8 cellular contexts compared by ENCODE assay signal in genomic region chr22:23183107-23183698, GRCh38. TPM values are rescaled to one million over a fixed set of nuclear protein-coding genes. Genes with fewer than 3 reads are reported as not detected.
DNase-seq lines count a peak whose midpoint lies in the region; ATAC-seq, FAIRE-seq and TF ChIP-seq lines count a peak whose summit lies in the region.

No MANE protein-coding gene starts in this region.

- POLR2A ChIA-PET in HepG2 (lab: Yijun Ruan, JAX): no interaction called here

- WGBS in HepG2 (ENCODE audit: low lambda C conversion rate): 9% methylated on average over 11 of the region's 11 CpGs

- H3K4me2 ChIP-seq in OCI-LY1 (ENCODE audit: low read length) (peak overlapping the region; percentile 94), HepG2 (ENCODE audit: low read depth, low read length) (peak overlapping the region; percentile 95)

- no peak overlapping the region for H2AFZ ChIP-seq in OCI-LY1 (ENCODE audit: low read length)
- no peak overlapping the region for H2AFZ ChIP-seq in HepG2 (ENCODE audit: low read length)

- H3K4me3 ChIP-seq in cardiac muscle cell: peak overlapping the region; percentile 76
- peak overlapping the region; percentile 91 for H3K4me3 ChIP-seq in OCI-LY1 (ENCODE audit: low read depth, low read length, poor library complexity, severe bottlenecking)
- H3K4me3 ChIP-seq in colonic mucosa: peak overlapping the region; percentile 64
- H3K4me3 ChIP-seq in HepG2 (replicated peaks in 1 of 3; ENCODE audit: insufficient read depth in 1 of 3, low read depth in 2 of 3, low read length in 3 of 3): peak overlapping the region; percentile 52 to 88 (median 83)

- H3K4me1 ChIP-seq in cardiac muscle cell (ENCODE audit: low read depth): peaks cover 21% of the 10 kb centered on the region
- peaks cover 69% of the 10 kb centered on the region for H3K4me1 ChIP-seq in OCI-LY1 (ENCODE audit: insufficient read depth, low read length, severe bottlenecking)
- H3K4me1 ChIP-seq in colonic mucosa: peaks cover 23% of the 10 kb centered on the region
- H3K4me1 ChIP-seq in HepG2 (ENCODE audit: insufficient read depth, low read length): peaks cover 70% of the 10 kb centered on the region

- TF ChIP-seq CTCF in cardiac muscle cell (IDR thresholded peaks at IDR 0.05; ENCODE audit: low read depth, low read length): no peak
- TF ChIP-seq CTCF in OCI-LY1 (IDR thresholded peaks at IDR 0.05; ENCODE audit: low read length): no peak
- TF ChIP-seq CTCF in colonic mucosa (IDR thresholded peaks at IDR 0.05): no peak
- no peak for TF ChIP-seq CTCF in HepG2 (CRISPR knock-in tag; IDR thresholded peaks at IDR 0.05)

- H4K20me1 ChIP-seq in OCI-LY1 (ENCODE audit: insufficient read depth, low read length) (no peaks in the 10 kb centered on the region), HepG2 (ENCODE audit: insufficient read depth, low read length) (peaks cover 44% of the 10 kb centered on the region)

- H3K36me3 ChIP-seq in cardiac muscle cell: no peaks in the 10 kb centered on the region
- H3K36me3 ChIP-seq in OCI-LY1 (ENCODE audit: insufficient read depth, low read length): peaks cover 66% of the 10 kb centered on the region
- H3K36me3 ChIP-seq in colonic mucosa: no peaks in the 10 kb centered on the region
- H3K36me3 ChIP-seq in HepG2 (replicated peaks in 1 of 2; ENCODE audit: control insufficient read depth in 1 of 2, insufficient read depth in 2 of 2, low read length in 2 of 2): peaks cover 5 to 9% of the 10 kb centered on the region in 2 experiments; a peak in 4 of 5 replicates

- no peaks in the 10 kb centered on the region for H3K9me2 ChIP-seq in OCI-LY1 (ENCODE audit: low read depth, low read length)

- BruUV-seq in HepG2 (replicated peaks; lab: Mats Ljungman, UMichigan): no TSS peak

- H3K27me3 ChIP-seq in cardiac muscle cell: no peaks in the 10 kb centered on the region
- no peaks in the 10 kb centered on the region for H3K27me3 ChIP-seq in OCI-LY1 (ENCODE audit: insufficient read depth, low read length)
- H3K27me3 ChIP-seq in colonic mucosa: no peaks in the 10 kb centered on the region
- H3K27me3 ChIP-seq in HepG2 (ENCODE audit: control insufficient read depth in 1 of 2, insufficient read depth in 2 of 2, low read length in 2 of 2): no peaks in the 10 kb centered on the region; a peak in 1 of 5 replicates

- no peak for TF ChIP-seq RAD21 in HepG2 (CRISPR knock-in tag; IDR thresholded peaks at IDR 0.05)

- DNase-seq in cardiac muscle cell (ENCODE audit: low read depth in 1 of 2, low spot score in 1 of 2): peak; percentile 76 to 86
- no peak for DNase-seq in cardiac septum (ENCODE audit: low spot score)
- DNase-seq in colonic mucosa: peak; percentile 62
- DNase-seq in HepG2 (ENCODE audit: low spot score): peak; percentile 47
- peak; percentile 70 for DNase-seq in superior temporal gyrus (ENCODE audit: extremely low spot score)
- no peak for DNase-seq in putamen (ENCODE audit: low spot score)

- in situ Hi-C loops in HepG2 (cut with HindIII; ENCODE audit: extremely low pct_ligation_motif_present, low pct_unique_long_range_greater_than_20kb): loop anchor here (5.0 kb wide), 1 partner anchor 34 kb away; no protein-coding TSS in a partner anchor

- no peaks in the 10 kb centered on the region for H3K9me3 ChIP-seq in cardiac muscle cell (ENCODE audit: low read depth)
- no peaks in the 10 kb centered on the region for H3K9me3 ChIP-seq in OCI-LY1 (ENCODE audit: low read length)
- H3K9me3 ChIP-seq in colonic mucosa: no peaks in the 10 kb centered on the region
- no peaks in the 10 kb centered on the region for H3K9me3 ChIP-seq in HepG2 (ENCODE audit: low read length)

- no peak for TF ChIP-seq POLR2A in HepG2 (IDR thresholded peaks at IDR 0.05; ENCODE audit: insufficient read depth in 1 of 2, low read depth in 2 of 2, low read length in 2 of 2)

- intact Hi-C loops in cardiac septum (cut with DNase I) (loop anchor here (5.0 kb wide), 1 partner anchor 34 kb away; no protein-coding TSS in a partner anchor), colonic mucosa (cut with DNase I) (no loop called here), HepG2 (cut with micrococcal nuclease; ENCODE audit: unreplicated experiment) (no loop called here)

- H3K27ac ChIP-seq in cardiac muscle cell (peak overlapping the region; percentile 23), OCI-LY1 (ENCODE audit: low read depth, low read length, poor library complexity, severe bottlenecking) (peak overlapping the region; percentile 76), colonic mucosa (no peak overlapping the region), HepG2 (ENCODE audit: extremely low read length, insufficient read depth, low read length) (no peak overlapping the region)

- peak; percentile 37 for ATAC-seq in HepG2
- ATAC-seq in GM19395 (IDR thresholded peaks at IDR 0.05; ENCODE audit: unreplicated experiment): no peak

- no peak for TF ChIP-seq EP300 in HepG2 (IDR thresholded peaks at IDR 0.05; ENCODE audit: low read depth in 2 of 2, low read length in 2 of 2)
- TF ChIP-seq EP300 in HepG2 (CRISPR knock-in tag; IDR thresholded peaks at IDR 0.05; ENCODE audit: borderline replicate concordance): no peak

- H3K9ac ChIP-seq in OCI-LY1 (ENCODE audit: low read length) (peak overlapping the region; percentile 70), colonic mucosa (ENCODE audit: low read depth in 2 of 2, low read length in 2 of 2) (peak overlapping the region in 1 of 2 donors; percentile 42), HepG2 (ENCODE audit: insufficient read depth, low read depth, low read length) (peak overlapping the region; percentile 83; the same call in 1 of the 2 replicates)

- FAIRE-seq in HepG2 (lab: Jason Lieb, UNC): peak; percentile 77

- peaks cover 70% of the 10 kb centered on the region for H3K79me2 ChIP-seq in OCI-LY1 (ENCODE audit: insufficient read depth, low read length)
- H3K79me2 ChIP-seq in HepG2 (ENCODE audit: insufficient read depth, low read length): peaks cover 67% of the 10 kb centered on the region

- no peaks in the 10 kb centered on the region for H3F3A ChIP-seq in OCI-LY1 (ENCODE audit: insufficient read depth, low read length)

- CTCF ChIA-PET in HepG2 (lab: Yijun Ruan, JAX; ENCODE audit: low intra/inter-chr PET ratio, low total read pairs): interaction anchor here (0.6 kb wide), 1 partner anchor 99 kb away, joined by 3 read pairs; no protein-coding TSS in a partner anchor

RNA-seq across cellular contexts. Expression of gene BCR, which starts 2.9 kb away (rescaled TPM):
- total RNA-seq in cardiac muscle cell: 40.9 and 53.1 TPM in 2 replicates
- polyA plus RNA-seq in cardiac muscle cell: 30.1 and 30.9 TPM in 2 replicates
- 24.3 TPM for total RNA-seq in cardiac septum
- 10 to 100 TPM; 39.2 to 57.8 TPM for total RNA-seq in colonic mucosa
- 33.6 and 35.4 TPM in 2 replicates for total RNA-seq in HepG2 (2016; rRNA removed; fragmentation: Illumina TruSeq; extraction: Trizol)
- 10.9 and 12.3 TPM in 2 replicates for total RNA-seq in HepG2 (2016; cell fraction: cytosol; rRNA removed; fragmentation: Illumina TruSeq; extraction: Trizol; ENCODE audit: low read depth)
- total RNA-seq in HepG2 (2016; cell fraction: insoluble cytoplasmic fraction; rRNA removed; fragmentation: Illumina TruSeq; extraction: Trizol): 29.4 and 37.4 TPM in 2 replicates
- total RNA-seq in HepG2 (2016; cell fraction: membrane; rRNA removed; fragmentation: Illumina TruSeq; extraction: Trizol): 17.4 and 22.3 TPM in 2 replicates
- total RNA-seq in HepG2 (2016; cell fraction: nucleus; rRNA removed; fragmentation: Illumina TruSeq; extraction: Trizol): 26.4 and 32.2 TPM in 2 replicates
- polyA plus RNA-seq in HepG2 (2011; rRNA removed): 19.9 and 21.9 TPM in 2 replicates
- polyA plus RNA-seq in HepG2 (2011; cell fraction: cytosol; rRNA removed): 28.9 and 33.8 TPM in 2 replicates
- polyA plus RNA-seq in HepG2 (2011; cell fraction: nucleus; rRNA removed): 66.0 and 71.9 TPM in 2 replicates
- 21.2 and 25.3 TPM in 2 replicates for polyA plus RNA-seq in HepG2 (2012)
- 2.3 and 4.6 TPM in 2 replicates for polyA plus RNA-seq in HepG2 (2016; cell fraction: cytosol; fragmentation: Illumina TruSeq; extraction: Trizol; ENCODE audit: low read depth)
- polyA plus RNA-seq in HepG2 (2016; cell fraction: insoluble cytoplasmic fraction; fragmentation: Illumina TruSeq; extraction: Trizol; ENCODE audit: low read depth): 26.5 and 34.8 TPM in 2 replicates
- polyA plus RNA-seq in HepG2 (2016; cell fraction: membrane; fragmentation: Illumina TruSeq; extraction: Trizol; ENCODE audit: low read depth): 11.6 and 12.9 TPM in 2 replicates
- polyA plus RNA-seq in HepG2 (2016; cell fraction: nucleus; fragmentation: Illumina TruSeq; extraction: Trizol; ENCODE audit: insufficient read depth, low read depth): 45.4 and 51.6 TPM in 2 replicates
- polyA minus RNA-seq in HepG2 (2011; rRNA and poly(A)+ RNA removed; ENCODE audit: low replicate concordance): 67.7 and 82.7 TPM in 2 replicates
- 43.0 and 57.5 TPM in 2 replicates for polyA minus RNA-seq in HepG2 (2011; cell fraction: cytosol; rRNA and poly(A)+ RNA removed)
- 24.6 and 32.1 TPM in 2 replicates for polyA minus RNA-seq in HepG2 (2011; cell fraction: nucleus; rRNA and poly(A)+ RNA removed)

RNA-seq across cellular contexts. Expression of gene RAB36, which starts 37.9 kb away (rescaled TPM):
- total RNA-seq in cardiac muscle cell: 2.9 and 3.7 TPM in 2 replicates
- polyA plus RNA-seq in cardiac muscle cell: 6.7 and 7.1 TPM in 2 replicates
- 0.70 TPM for total RNA-seq in cardiac septum
- 1 to 10 TPM in 1 of 2 donors, under 1 TPM in 1; 0.98 to 2.3 TPM for total RNA-seq in colonic mucosa
- 0.20 and 0.24 TPM in 2 replicates for total RNA-seq in HepG2 (2016; rRNA removed; fragmentation: Illumina TruSeq; extraction: Trizol)
- total RNA-seq in HepG2 (2016; cell fraction: cytosol; rRNA removed; fragmentation: Illumina TruSeq; extraction: Trizol; ENCODE audit: low read depth): 0.10 TPM in 1 of 2 replicates, not detected in the other
- total RNA-seq in HepG2 (2016; cell fraction: insoluble cytoplasmic fraction; rRNA removed; fragmentation: Illumina TruSeq; extraction: Trizol): 0.24 and 0.37 TPM in 2 replicates
- total RNA-seq in HepG2 (2016; cell fraction: membrane; rRNA removed; fragmentation: Illumina TruSeq; extraction: Trizol): 0.12 and 0.17 TPM in 2 replicates
- 0.19 TPM in 2 replicates for total RNA-seq in HepG2 (2016; cell fraction: nucleus; rRNA removed; fragmentation: Illumina TruSeq; extraction: Trizol)
- polyA plus RNA-seq in HepG2 (2011; rRNA removed): 0.86 and 1.0 TPM in 2 replicates
- polyA plus RNA-seq in HepG2 (2011; cell fraction: cytosol; rRNA removed): 0.74 and 0.89 TPM in 2 replicates
- polyA plus RNA-seq in HepG2 (2011; cell fraction: nucleus; rRNA removed): 0.59 and 0.71 TPM in 2 replicates
- polyA plus RNA-seq in HepG2 (2012): 0.49 and 0.95 TPM in 2 replicates
- 0.03 and 0.05 TPM in 2 replicates for polyA plus RNA-seq in HepG2 (2016; cell fraction: cytosol; fragmentation: Illumina TruSeq; extraction: Trizol; ENCODE audit: low read depth)
- 0.22 and 0.23 TPM in 2 replicates for polyA plus RNA-seq in HepG2 (2016; cell fraction: insoluble cytoplasmic fraction; fragmentation: Illumina TruSeq; extraction: Trizol; ENCODE audit: low read depth)
- 0.14 and 0.15 TPM in 2 replicates for polyA plus RNA-seq in HepG2 (2016; cell fraction: membrane; fragmentation: Illumina TruSeq; extraction: Trizol; ENCODE audit: low read depth)
- 0.19 and 0.33 TPM in 2 replicates for polyA plus RNA-seq in HepG2 (2016; cell fraction: nucleus; fragmentation: Illumina TruSeq; extraction: Trizol; ENCODE audit: insufficient read depth, low read depth)
- 0.02 and 2.6 TPM in 2 replicates for polyA minus RNA-seq in HepG2 (2011; rRNA and poly(A)+ RNA removed; ENCODE audit: low replicate concordance)
- polyA minus RNA-seq in HepG2 (2011; cell fraction: cytosol; rRNA and poly(A)+ RNA removed): 0.44 and 0.49 TPM in 2 replicates
- polyA minus RNA-seq in HepG2 (2011; cell fraction: nucleus; rRNA and poly(A)+ RNA removed): 0.37 and 0.64 TPM in 2 replicates

RNA-seq across cellular contexts. Expression of gene RSPH14, which starts 41.4 kb away (rescaled TPM):
- 4.0 and 6.7 TPM in 2 replicates for total RNA-seq in cardiac muscle cell
- polyA plus RNA-seq in cardiac muscle cell: 5.8 and 6.6 TPM in 2 replicates
- total RNA-seq in cardiac septum: not detected
- total RNA-seq in colonic mucosa: under 1 TPM; 0.45 to 0.69 TPM
- 1.1 and 1.3 TPM in 2 replicates for total RNA-seq in HepG2 (2016; rRNA removed; fragmentation: Illumina TruSeq; extraction: Trizol)
- total RNA-seq in HepG2 (2016; cell fraction: cytosol; rRNA removed; fragmentation: Illumina TruSeq; extraction: Trizol; ENCODE audit: low read depth): 0.35 and 0.71 TPM in 2 replicates
- total RNA-seq in HepG2 (2016; cell fraction: insoluble cytoplasmic fraction; rRNA removed; fragmentation: Illumina TruSeq; extraction: Trizol): 0.67 and 1.0 TPM in 2 replicates
- 0.40 and 1.1 TPM in 2 replicates for total RNA-seq in HepG2 (2016; cell fraction: membrane; rRNA removed; fragmentation: Illumina TruSeq; extraction: Trizol)
- total RNA-seq in HepG2 (2016; cell fraction: nucleus; rRNA removed; fragmentation: Illumina TruSeq; extraction: Trizol): 0.94 TPM in 1 of 2 replicates, not detected in the other
- polyA plus RNA-seq in HepG2 (2011; rRNA removed): 0.86 and 1.2 TPM in 2 replicates
- 0.55 and 0.93 TPM in 2 replicates for polyA plus RNA-seq in HepG2 (2011; cell fraction: cytosol; rRNA removed)
- 0.48 and 0.50 TPM in 2 replicates for polyA plus RNA-seq in HepG2 (2011; cell fraction: nucleus; rRNA removed)
- 0.58 and 2.0 TPM in 2 replicates for polyA plus RNA-seq in HepG2 (2012)
- 0.60 and 0.71 TPM in 2 replicates for polyA plus RNA-seq in HepG2 (2016; cell fraction: cytosol; fragmentation: Illumina TruSeq; extraction: Trizol; ENCODE audit: low read depth)
- 0.40 and 1.1 TPM in 2 replicates for polyA plus RNA-seq in HepG2 (2016; cell fraction: insoluble cytoplasmic fraction; fragmentation: Illumina TruSeq; extraction: Trizol; ENCODE audit: low read depth)
- 0.47 and 2.4 TPM in 2 replicates for polyA plus RNA-seq in HepG2 (2016; cell fraction: membrane; fragmentation: Illumina TruSeq; extraction: Trizol; ENCODE audit: low read depth)
- 1.6 and 2.0 TPM in 2 replicates for polyA plus RNA-seq in HepG2 (2016; cell fraction: nucleus; fragmentation: Illumina TruSeq; extraction: Trizol; ENCODE audit: insufficient read depth, low read depth)
- polyA minus RNA-seq in HepG2 (2011; rRNA and poly(A)+ RNA removed; ENCODE audit: low replicate concordance): 1.4 TPM in 1 of 2 replicates, not detected in the other
- not detected in 2 replicates for polyA minus RNA-seq in HepG2 (2011; cell fraction: cytosol; rRNA and poly(A)+ RNA removed)
- polyA minus RNA-seq in HepG2 (2011; cell fraction: nucleus; rRNA and poly(A)+ RNA removed): 1.0 and 1.4 TPM in 2 replicates

Comparison
In these comparisons a context has a peak if more than half of its experiments do, and no peak if none do; other contexts are left out.
1. DNase-seq: peak in cardiac muscle cell (2 of 2), colonic mucosa (single experiment), HepG2 (single experiment) and superior temporal gyrus (single experiment); none in cardiac septum (single experiment) and putamen (single experiment).
2. H3K27ac ChIP-seq: peak in cardiac muscle cell (single experiment) and OCI-LY1 (single experiment); none in colonic mucosa (single experiment) and HepG2 (single experiment).
3. Peak in every context shown above with its lines, with median percentiles within 50 percentile points of each other: H3K4me3 ChIP-seq.